ENCODE assay signal across 11 cellular contexts in genomic region chr12:82524020-82524419, GRCh38.
A peak's percentile ranks its signal among the peaks of the same experiment; 100 is the strongest.
DNase-seq lines count a peak whose midpoint lies in the region; ATAC-seq, FAIRE-seq and TF ChIP-seq lines count a peak whose summit lies in the region.
"Had no signal": no experiment of that assay in that cellular context is flagged by ENCODE, and none has a peak within 500 bp of the region (broad histone marks: within the 10 kb centered on the region; RNA-seq: fewer than 3 reads in every experiment).

No MANE protein-coding gene starts in this region.

- 7 to 11% methylated on average over 3 of the region's 3 CpGs for WGBS in pancreas, 2 donors
- WGBS in heart right ventricle, 2 donors, result 43 to 45% methylated on average over 3 of the region's 3 CpGs

- H3K9me3 ChIP-seq in pancreas (no peaks in the 10 kb centered on the region), heart right ventricle (no peaks in the 10 kb centered on the region)
- H3K9me3 ChIP-seq: SK-N-SH had no signal

- no peak for TF ChIP-seq CTCF in pancreas (IDR thresholded peaks at IDR 0.05)
- no peak for TF ChIP-seq CTCF in osteocyte (IDR thresholded peaks at IDR 0.05)
- TF ChIP-seq CTCF in heart right ventricle (IDR thresholded peaks at IDR 0.05), result no peak

- H3K36me3 ChIP-seq in pancreas (no peaks in the 10 kb centered on the region), heart right ventricle (no peaks in the 10 kb centered on the region)

- H3K27me3 ChIP-seq in pancreas (no peaks in the 10 kb centered on the region), heart right ventricle (peaks cover 0 to 9% (median 0%) of the 10 kb centered on the region in 7 donors)

- no peaks in the 10 kb centered on the region for H3K36me3 Mint-ChIP-seq in osteocyte (ENCODE audit: unreplicated experiment)

- no peak overlapping the region for H3K4me3 Mint-ChIP-seq in osteocyte (ENCODE audit: unreplicated experiment)
- H3K4me3 Mint-ChIP-seq: activated T-cell treated with anti-CD3 and anti-CD28 coated beads, Interleukin-2, amount 50 U/mL, for 72 hours had no signal

- H3K4me3 ChIP-seq in pancreas (no peak overlapping the region), heart right ventricle (no peak overlapping the region)

- no peaks in the 10 kb centered on the region for H3K9me3 Mint-ChIP-seq in osteocyte (ENCODE audit: unreplicated experiment)
- H3K9me3 Mint-ChIP-seq: activated T-cell treated with anti-CD3 and anti-CD28 coated beads, Interleukin-2, amount 50 U/mL, for 72 hours had no signal

- intact Hi-C loops in pancreas (cut with DNase I), result no loop called here
- intact Hi-C loops in heart right ventricle (cut with DNase I), result loop anchor here in 2 of 10 donors (2.0 to 10.0 kb wide), 2 partner anchors 25 to 1871 kb away; no protein-coding TSS in a partner anchor

- peaks cover 43% of the 10 kb centered on the region for H3K27me3 Mint-ChIP-seq in osteocyte (ENCODE audit: unreplicated experiment)

- H3K27ac Mint-ChIP-seq in osteocyte (ENCODE audit: unreplicated experiment), result no peak overlapping the region
- H3K27ac Mint-ChIP-seq: activated T-cell treated with anti-CD3 and anti-CD28 coated beads, Interleukin-2, amount 50 U/mL, for 72 hours had no signal

- DNase-seq in pancreas, result peak in 1 of 6 donors; percentile 19
- no peak for DNase-seq in osteocyte (ENCODE audit: extremely low spot score, unreplicated experiment)
- no peak for DNase-seq in heart right ventricle
- no peak for DNase-seq in mesenteric fat pad (ENCODE audit: low spot score)
- no peak for DNase-seq in Ammon's horn (ENCODE audit: low spot score)
- DNase-seq: activated T-cell treated with anti-CD3 and anti-CD28 coated beads, Interleukin-2, amount 50 U/mL, for 72 hours; retina; SK-N-SH had no signal

- H3K4me1 ChIP-seq in pancreas (peaks cover 12 to 22% (median 19%) of the 10 kb centered on the region in 3 donors), heart right ventricle (no peaks in the 10 kb centered on the region)

- peak overlapping the region; percentile 55 for H3K27ac ChIP-seq in cingulate gyrus (ENCODE audit: low read depth, low read length)
- peak overlapping the region in 3 of 4 donors; percentile 16 to 61 (median 57) for H3K27ac ChIP-seq in pancreas
- no peak overlapping the region for H3K27ac ChIP-seq in heart right ventricle

- H3K4me1 Mint-ChIP-seq in osteocyte (ENCODE audit: unreplicated experiment), result no peaks in the 10 kb centered on the region

- ATAC-seq in GM19324 (IDR thresholded peaks at IDR 0.05; ENCODE audit: low FRiP score, unreplicated experiment) (peak; percentile 82), HG03066 (IDR thresholded peaks at IDR 0.05; ENCODE audit: low read depth, unreplicated experiment) (peak; percentile 58), pancreas (peak; percentile 68 to 81 (median 78)), heart right ventricle (no peak)
- ATAC-seq: activated T-cell treated with anti-CD3 and anti-CD28 coated beads, Interleukin-2, amount 50 U/mL, for 72 hours had no signal

- no peak for FAIRE-seq in pancreas (lab: Jason Lieb, UNC)

Comparison
In these comparisons a context has a peak if more than half of its experiments do, and no peak if none do; other contexts are left out.
1. ATAC-seq: peak in GM19324 (single experiment), HG03066 (single experiment) and pancreas (4 of 4); none in heart right ventricle (0 of 8).
2. H3K27ac ChIP-seq: peak in cingulate gyrus (single experiment) and pancreas (3 of 4); none in heart right ventricle (0 of 10).